ENCODE assay signal across 8 cellular contexts in genomic region chr20:25399038-25399430, GRCh38. TPM values are rescaled to one million over a fixed set of nuclear protein-coding genes. Genes with fewer than 3 reads are reported as not detected.
DNase-seq lines count a peak whose midpoint lies in the region; ATAC-seq and TF ChIP-seq lines count a peak whose summit lies in the region.

No MANE protein-coding gene starts in this region.

- H3K27ac ChIP-seq in endodermal cell (ENCODE audit: low read depth, low read length), result peak overlapping the region; percentile 41

- no peak overlapping the region for H3K9ac ChIP-seq in endodermal cell (ENCODE audit: extremely low read depth, low read length, poor library complexity, severe bottlenecking)

- DNase-seq in COLO829 (ENCODE audit: low spot score), result peak; percentile 79
- DNase-seq in NCI-H1092 treated with DMSO at 0.1 percent for 48 hours (lab: John Stamatoyannopoulos, UW), result peak; percentile 65
- DNase-seq in SHP77 (lab: John Stamatoyannopoulos, UW), result peak; percentile 78 to 83
- peak; percentile 69 for DNase-seq in endodermal cell
- peak; percentile 14 to 41 for DNase-seq in memory B cell (ENCODE audit: low spot score in 2 of 2)

- H3K27ac Mint-ChIP-seq in endodermal cell, result no peak overlapping the region
- no peak overlapping the region for H3K27ac Mint-ChIP-seq in memory B cell

- no peak overlapping the region for H3K4me3 ChIP-seq in endodermal cell (ENCODE audit: low read length)

- peaks cover 27% of the 10 kb centered on the region for H3K9me3 ChIP-seq in endodermal cell (ENCODE audit: control insufficient read depth, low read length)

- H3K4me3 Mint-ChIP-seq in endodermal cell (no peak overlapping the region), memory B cell (no peak overlapping the region)

- H3K9me3 Mint-ChIP-seq in endodermal cell (peaks cover 28% of the 10 kb centered on the region), memory B cell (peaks cover 7% of the 10 kb centered on the region)

- no peaks in the 10 kb centered on the region for H3K36me3 ChIP-seq in endodermal cell (ENCODE audit: control insufficient read depth, insufficient read depth, low read length)

- no peaks in the 10 kb centered on the region for H3K27me3 ChIP-seq in endodermal cell (ENCODE audit: control insufficient read depth, insufficient read depth, low read length, poor library complexity, severe bottlenecking)

- WGBS in endodermal cell (ENCODE audit: insufficient coverage in 1 of 2, insufficient read length in 1 of 2), 2 experiments, result 48 to 55% methylated on average over 4 to 5 of the region's 5 CpGs

- H3K4me1 Mint-ChIP-seq in endodermal cell (peaks cover 19% of the 10 kb centered on the region), memory B cell (peaks cover 6% of the 10 kb centered on the region)

- no peaks in the 10 kb centered on the region for H3K4me1 ChIP-seq in endodermal cell (ENCODE audit: control insufficient read depth, insufficient read depth, low read length)

- H3K27me3 Mint-ChIP-seq in endodermal cell (ENCODE audit: insufficient read depth), result no peaks in the 10 kb centered on the region
- H3K27me3 Mint-ChIP-seq in memory B cell, result peaks cover 4% of the 10 kb centered on the region

- H3K36me3 Mint-ChIP-seq in endodermal cell (ENCODE audit: low read depth) (peaks cover 4% of the 10 kb centered on the region), memory B cell (peaks cover 3% of the 10 kb centered on the region)

- ATAC-seq in GM19452 (IDR thresholded peaks at IDR 0.05; ENCODE audit: unreplicated experiment) (peak; percentile 58), memory B cell (ENCODE audit: low read depth) (peak; percentile 71), HG03139 (IDR thresholded peaks at IDR 0.05; ENCODE audit: unreplicated experiment) (no peak), HG03159 (IDR thresholded peaks at IDR 0.05; ENCODE audit: unreplicated experiment) (no peak)

- TF ChIP-seq CTCF in endodermal cell (conservative IDR thresholded peaks at IDR 0.05), result peak; percentile 72

RNA-seq across cellular contexts. Expression of gene ABHD12, which starts 8.4 kb away (rescaled TPM):
- 10 to 100 TPM; 48.2 to 52.7 TPM for total RNA-seq in endodermal cell
- polyA plus RNA-seq in endodermal cell (2013, experiment 1 of 2), result 34.8 TPM
- polyA plus RNA-seq in endodermal cell (2013, experiment 2 of 2), result 35.4 TPM

RNA-seq across cellular contexts. Expression of gene GINS1, which starts 8.4 kb away (rescaled TPM):
- 10 to 100 TPM; 40.2 to 48.6 TPM for total RNA-seq in endodermal cell
- polyA plus RNA-seq in endodermal cell (2013, experiment 1 of 2), result 26.7 TPM
- polyA plus RNA-seq in endodermal cell (2013, experiment 2 of 2), result 30.4 TPM

Comparison
In these comparisons a context has a peak if more than half of its experiments do, and no peak if none do; other contexts are left out.
1. DNase-seq: peak in every context shown above with its lines; median percentile 80 in SHP77; 79 in COLO829; 69 in endodermal cell; 65 in NCI-H1092 treated with DMSO at 0.1 percent for 48 hours; 28 in memory B cell.
2. ATAC-seq: peak in GM19452 (single experiment) and memory B cell (single experiment); none in HG03139 (single experiment) and HG03159 (single experiment).